ENCODE assay signal across 1 cellular context in the genomic region with DNA sequence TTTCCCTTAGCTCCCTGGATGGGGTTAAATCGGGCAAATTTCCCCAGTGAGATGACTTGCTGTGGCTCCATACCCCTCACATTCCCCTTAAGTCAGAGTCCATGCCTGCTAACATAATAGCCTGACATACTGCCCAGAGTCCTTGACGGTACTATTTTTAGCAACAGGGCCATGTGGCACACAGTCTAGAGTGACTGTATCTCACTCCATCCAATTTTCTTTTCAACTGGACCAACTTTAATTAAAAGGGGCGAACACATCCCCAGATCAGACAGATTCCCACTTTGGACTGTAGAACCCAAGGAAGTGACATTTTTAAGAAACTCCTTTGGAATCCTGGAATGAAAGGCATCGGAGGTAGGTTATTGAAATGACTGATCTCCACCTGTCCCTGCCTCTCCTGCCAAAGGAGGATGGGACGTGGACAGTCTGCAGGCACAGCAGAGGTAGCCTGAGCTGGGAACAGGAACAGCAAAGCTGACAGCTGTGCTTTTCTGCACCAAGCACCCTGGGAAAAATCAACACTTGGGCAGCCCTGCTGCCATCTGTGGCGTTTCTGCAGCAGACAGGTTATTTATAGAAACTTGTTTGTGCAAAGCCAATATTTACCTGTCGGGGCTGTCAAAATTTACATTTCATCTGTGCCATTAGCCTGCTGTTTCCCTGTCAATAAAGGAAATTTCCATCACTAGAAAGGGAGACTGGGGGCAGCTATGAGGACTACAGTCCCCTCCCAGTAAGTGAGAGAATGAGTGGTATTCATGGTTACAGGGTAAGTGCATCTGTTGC.
A peak's percentile ranks its signal among the peaks of the same experiment; 100 is the strongest.
TF ChIP-seq lines count a peak whose summit lies in the region.

No MANE protein-coding gene starts in this region.

TF ChIP-seq in HepG2, 621 proteins besides CTCF, POLR2A, EP300 and RAD21 (continued from another document and continues in another):
- TF ChIP-seq, protein P1, sequence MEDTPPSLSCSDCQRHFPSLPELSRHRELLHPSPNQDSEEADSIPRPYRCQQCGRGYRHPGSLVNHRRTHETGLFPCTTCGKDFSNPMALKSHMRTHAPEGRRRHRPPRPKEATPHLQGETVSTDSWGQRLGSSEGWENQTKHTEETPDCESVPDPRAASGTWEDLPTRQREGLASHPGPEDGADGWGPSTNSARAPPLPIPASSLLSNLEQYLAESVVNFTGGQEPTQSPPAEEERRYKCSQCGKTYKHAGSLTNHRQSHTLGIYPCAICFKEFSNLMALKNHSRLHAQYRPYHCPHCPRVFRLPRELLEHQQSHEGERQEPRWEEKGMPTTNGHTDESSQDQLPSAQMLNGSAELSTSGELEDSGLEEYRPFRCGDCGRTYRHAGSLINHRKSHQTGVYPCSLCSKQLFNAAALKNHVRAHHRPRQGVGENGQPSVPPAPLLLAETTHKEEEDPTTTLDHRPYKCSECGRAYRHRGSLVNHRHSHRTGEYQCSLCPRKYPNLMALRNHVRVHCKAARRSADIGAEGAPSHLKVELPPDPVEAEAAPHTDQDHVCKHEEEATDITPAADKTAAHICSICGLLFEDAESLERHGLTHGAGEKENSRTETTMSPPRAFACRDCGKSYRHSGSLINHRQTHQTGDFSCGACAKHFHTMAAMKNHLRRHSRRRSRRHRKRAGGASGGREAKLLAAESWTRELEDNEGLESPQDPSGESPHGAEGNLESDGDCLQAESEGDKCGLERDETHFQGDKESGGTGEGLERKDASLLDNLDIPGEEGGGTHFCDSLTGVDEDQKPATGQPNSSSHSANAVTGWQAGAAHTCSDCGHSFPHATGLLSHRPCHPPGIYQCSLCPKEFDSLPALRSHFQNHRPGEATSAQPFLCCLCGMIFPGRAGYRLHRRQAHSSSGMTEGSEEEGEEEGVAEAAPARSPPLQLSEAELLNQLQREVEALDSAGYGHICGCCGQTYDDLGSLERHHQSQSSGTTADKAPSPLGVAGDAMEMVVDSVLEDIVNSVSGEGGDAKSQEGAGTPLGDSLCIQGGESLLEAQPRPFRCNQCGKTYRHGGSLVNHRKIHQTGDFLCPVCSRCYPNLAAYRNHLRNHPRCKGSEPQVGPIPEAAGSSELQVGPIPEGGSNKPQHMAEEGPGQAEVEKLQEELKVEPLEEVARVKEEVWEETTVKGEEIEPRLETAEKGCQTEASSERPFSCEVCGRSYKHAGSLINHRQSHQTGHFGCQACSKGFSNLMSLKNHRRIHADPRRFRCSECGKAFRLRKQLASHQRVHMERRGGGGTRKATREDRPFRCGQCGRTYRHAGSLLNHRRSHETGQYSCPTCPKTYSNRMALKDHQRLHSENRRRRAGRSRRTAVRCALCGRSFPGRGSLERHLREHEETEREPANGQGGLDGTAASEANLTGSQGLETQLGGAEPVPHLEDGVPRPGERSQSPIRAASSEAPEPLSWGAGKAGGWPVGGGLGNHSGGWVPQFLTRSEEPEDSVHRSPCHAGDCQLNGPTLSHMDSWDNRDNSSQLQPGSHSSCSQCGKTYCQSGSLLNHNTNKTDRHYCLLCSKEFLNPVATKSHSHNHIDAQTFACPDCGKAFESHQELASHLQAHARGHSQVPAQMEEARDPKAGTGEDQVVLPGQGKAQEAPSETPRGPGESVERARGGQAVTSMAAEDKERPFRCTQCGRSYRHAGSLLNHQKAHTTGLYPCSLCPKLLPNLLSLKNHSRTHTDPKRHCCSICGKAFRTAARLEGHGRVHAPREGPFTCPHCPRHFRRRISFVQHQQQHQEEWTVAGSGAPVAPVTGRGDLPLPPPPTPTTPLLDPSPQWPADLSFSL (CRISPR knock-in tag; IDR thresholded peaks at IDR 0.05) = no peak
- TF ChIP-seq TBX2 (CRISPR knock-in tag; IDR thresholded peaks at IDR 0.05; ENCODE audit: borderline replicate concordance) (peak; percentile 98), BRD4 (CRISPR knock-in tag; IDR thresholded peaks at IDR 0.05) (no peak), ZNF564 (CRISPR knock-in tag; IDR thresholded peaks at IDR 0.05) (peak; percentile 83), ZNF746 (CRISPR knock-in tag; IDR thresholded peaks at IDR 0.05) (peak; percentile 38; the same call in 1 of the 2 replicates), ELF3 (CRISPR knock-in tag; IDR thresholded peaks at IDR 0.05) (peak; percentile 94), CREM (IDR thresholded peaks at IDR 0.05) (peak; percentile 83), CREM (CRISPR knock-in tag; IDR thresholded peaks at IDR 0.05) (no peak), ZNF121 (CRISPR knock-in tag; IDR thresholded peaks at IDR 0.05) (0 out of 2 replicates have a peak, but pooled peaks have one; percentile 22), ZBTB21 (CRISPR knock-in tag; IDR thresholded peaks at IDR 0.05) (no peak), NR2F2 (IDR thresholded peaks at IDR 0.05; ENCODE audit: borderline replicate concordance, low read depth) (peak; percentile 59; the same call in 1 of the 2 replicates), ZNF569 (CRISPR knock-in tag; IDR thresholded peaks at IDR 0.05; ENCODE audit: borderline replicate concordance) (no peak), ZNF761 (CRISPR knock-in tag; conservative IDR thresholded peaks at IDR 0.05) (no peak), ZNF230 (CRISPR knock-in tag; IDR thresholded peaks at IDR 0.05) (no peak), HMG20A (CRISPR knock-in tag; IDR thresholded peaks at IDR 0.05; ENCODE audit: borderline replicate concordance) (peak; percentile 94), SIX4 (CRISPR knock-in tag; IDR thresholded peaks at IDR 0.05) (peak; percentile 64; the same call in 1 of the 2 replicates), POGZ (CRISPR knock-in tag; IDR thresholded peaks at IDR 0.05) (peak; percentile 79), ZNF468 (CRISPR knock-in tag; IDR thresholded peaks at IDR 0.05) (no peak), ZKSCAN8 (CRISPR knock-in tag; IDR thresholded peaks at IDR 0.05; ENCODE audit: borderline replicate concordance) (peak; percentile 74; the same call in 1 of the 2 replicates), KAT8 (CRISPR knock-in tag; IDR thresholded peaks at IDR 0.05) (peak; percentile 75)
- TF ChIP-seq, protein P2, sequence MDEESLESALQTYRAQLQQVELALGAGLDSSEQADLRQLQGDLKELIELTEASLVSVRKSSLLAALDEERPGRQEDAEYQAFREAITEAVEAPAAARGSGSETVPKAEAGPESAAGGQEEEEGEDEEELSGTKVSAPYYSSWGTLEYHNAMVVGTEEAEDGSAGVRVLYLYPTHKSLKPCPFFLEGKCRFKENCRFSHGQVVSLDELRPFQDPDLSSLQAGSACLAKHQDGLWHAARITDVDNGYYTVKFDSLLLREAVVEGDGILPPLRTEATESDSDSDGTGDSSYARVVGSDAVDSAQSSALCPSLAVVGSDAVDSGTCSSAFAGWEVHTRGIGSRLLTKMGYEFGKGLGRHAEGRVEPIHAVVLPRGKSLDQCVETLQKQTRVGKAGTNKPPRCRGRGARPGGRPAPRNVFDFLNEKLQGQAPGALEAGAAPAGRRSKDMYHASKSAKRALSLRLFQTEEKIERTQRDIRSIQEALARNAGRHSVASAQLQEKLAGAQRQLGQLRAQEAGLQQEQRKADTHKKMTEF (CRISPR knock-in tag; IDR thresholded peaks at IDR 0.05) = peak; percentile 96
- TF ChIP-seq, protein P3, sequence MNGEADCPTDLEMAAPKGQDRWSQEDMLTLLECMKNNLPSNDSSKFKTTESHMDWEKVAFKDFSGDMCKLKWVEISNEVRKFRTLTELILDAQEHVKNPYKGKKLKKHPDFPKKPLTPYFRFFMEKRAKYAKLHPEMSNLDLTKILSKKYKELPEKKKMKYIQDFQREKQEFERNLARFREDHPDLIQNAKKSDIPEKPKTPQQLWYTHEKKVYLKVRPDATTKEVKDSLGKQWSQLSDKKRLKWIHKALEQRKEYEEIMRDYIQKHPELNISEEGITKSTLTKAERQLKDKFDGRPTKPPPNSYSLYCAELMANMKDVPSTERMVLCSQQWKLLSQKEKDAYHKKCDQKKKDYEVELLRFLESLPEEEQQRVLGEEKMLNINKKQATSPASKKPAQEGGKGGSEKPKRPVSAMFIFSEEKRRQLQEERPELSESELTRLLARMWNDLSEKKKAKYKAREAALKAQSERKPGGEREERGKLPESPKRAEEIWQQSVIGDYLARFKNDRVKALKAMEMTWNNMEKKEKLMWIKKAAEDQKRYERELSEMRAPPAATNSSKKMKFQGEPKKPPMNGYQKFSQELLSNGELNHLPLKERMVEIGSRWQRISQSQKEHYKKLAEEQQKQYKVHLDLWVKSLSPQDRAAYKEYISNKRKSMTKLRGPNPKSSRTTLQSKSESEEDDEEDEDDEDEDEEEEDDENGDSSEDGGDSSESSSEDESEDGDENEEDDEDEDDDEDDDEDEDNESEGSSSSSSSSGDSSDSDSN (CRISPR knock-in tag; IDR thresholded peaks at IDR 0.05) = no peak
- TF ChIP-seq, protein P4, sequence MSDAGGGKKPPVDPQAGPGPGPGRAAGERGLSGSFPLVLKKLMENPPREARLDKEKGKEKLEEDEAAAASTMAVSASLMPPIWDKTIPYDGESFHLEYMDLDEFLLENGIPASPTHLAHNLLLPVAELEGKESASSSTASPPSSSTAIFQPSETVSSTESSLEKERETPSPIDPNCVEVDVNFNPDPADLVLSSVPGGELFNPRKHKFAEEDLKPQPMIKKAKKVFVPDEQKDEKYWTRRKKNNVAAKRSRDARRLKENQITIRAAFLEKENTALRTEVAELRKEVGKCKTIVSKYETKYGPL (CRISPR knock-in tag; IDR thresholded peaks at IDR 0.05) = no peak
- TF ChIP-seq, protein P5, sequence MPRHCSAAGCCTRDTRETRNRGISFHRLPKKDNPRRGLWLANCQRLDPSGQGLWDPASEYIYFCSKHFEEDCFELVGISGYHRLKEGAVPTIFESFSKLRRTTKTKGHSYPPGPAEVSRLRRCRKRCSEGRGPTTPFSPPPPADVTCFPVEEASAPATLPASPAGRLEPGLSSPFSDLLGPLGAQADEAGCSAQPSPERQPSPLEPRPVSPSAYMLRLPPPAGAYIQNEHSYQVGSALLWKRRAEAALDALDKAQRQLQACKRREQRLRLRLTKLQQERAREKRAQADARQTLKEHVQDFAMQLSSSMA (CRISPR knock-in tag; IDR thresholded peaks at IDR 0.05) = no peak
- TF ChIP-seq, protein P6, sequence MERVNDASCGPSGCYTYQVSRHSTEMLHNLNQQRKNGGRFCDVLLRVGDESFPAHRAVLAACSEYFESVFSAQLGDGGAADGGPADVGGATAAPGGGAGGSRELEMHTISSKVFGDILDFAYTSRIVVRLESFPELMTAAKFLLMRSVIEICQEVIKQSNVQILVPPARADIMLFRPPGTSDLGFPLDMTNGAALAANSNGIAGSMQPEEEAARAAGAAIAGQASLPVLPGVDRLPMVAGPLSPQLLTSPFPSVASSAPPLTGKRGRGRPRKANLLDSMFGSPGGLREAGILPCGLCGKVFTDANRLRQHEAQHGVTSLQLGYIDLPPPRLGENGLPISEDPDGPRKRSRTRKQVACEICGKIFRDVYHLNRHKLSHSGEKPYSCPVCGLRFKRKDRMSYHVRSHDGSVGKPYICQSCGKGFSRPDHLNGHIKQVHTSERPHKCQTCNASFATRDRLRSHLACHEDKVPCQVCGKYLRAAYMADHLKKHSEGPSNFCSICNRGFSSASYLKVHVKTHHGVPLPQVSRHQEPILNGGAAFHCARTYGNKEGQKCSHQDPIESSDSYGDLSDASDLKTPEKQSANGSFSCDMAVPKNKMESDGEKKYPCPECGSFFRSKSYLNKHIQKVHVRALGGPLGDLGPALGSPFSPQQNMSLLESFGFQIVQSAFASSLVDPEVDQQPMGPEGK (CRISPR knock-in tag; IDR thresholded peaks at IDR 0.05) = peak; percentile 93
- TF ChIP-seq, protein P7, sequence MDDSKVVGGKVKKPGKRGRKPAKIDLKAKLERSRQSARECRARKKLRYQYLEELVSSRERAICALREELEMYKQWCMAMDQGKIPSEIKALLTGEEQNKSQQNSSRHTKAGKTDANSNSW (CRISPR knock-in tag; IDR thresholded peaks at IDR 0.05; ENCODE audit: borderline replicate concordance) = no peak
- TF ChIP-seq, protein P8, sequence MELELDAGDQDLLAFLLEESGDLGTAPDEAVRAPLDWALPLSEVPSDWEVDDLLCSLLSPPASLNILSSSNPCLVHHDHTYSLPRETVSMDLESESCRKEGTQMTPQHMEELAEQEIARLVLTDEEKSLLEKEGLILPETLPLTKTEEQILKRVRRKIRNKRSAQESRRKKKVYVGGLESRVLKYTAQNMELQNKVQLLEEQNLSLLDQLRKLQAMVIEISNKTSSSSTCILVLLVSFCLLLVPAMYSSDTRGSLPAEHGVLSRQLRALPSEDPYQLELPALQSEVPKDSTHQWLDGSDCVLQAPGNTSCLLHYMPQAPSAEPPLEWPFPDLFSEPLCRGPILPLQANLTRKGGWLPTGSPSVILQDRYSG (CRISPR knock-in tag; IDR thresholded peaks at IDR 0.05) = no peak
- TF ChIP-seq, protein P9, sequence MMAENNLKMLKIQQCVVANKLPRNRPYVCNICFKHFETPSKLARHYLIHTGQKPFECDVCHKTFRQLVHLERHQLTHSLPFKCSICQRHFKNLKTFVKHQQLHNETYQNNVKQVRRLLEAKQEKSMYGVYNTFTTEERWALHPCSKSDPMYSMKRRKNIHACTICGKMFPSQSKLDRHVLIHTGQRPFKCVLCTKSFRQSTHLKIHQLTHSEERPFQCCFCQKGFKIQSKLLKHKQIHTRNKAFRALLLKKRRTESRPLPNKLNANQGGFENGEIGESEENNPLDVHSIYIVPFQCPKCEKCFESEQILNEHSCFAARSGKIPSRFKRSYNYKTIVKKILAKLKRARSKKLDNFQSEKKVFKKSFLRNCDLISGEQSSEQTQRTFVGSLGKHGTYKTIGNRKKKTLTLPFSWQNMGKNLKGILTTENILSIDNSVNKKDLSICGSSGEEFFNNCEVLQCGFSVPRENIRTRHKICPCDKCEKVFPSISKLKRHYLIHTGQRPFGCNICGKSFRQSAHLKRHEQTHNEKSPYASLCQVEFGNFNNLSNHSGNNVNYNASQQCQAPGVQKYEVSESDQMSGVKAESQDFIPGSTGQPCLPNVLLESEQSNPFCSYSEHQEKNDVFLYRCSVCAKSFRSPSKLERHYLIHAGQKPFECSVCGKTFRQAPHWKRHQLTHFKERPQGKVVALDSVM (CRISPR knock-in tag; IDR thresholded peaks at IDR 0.05) = 0 out of 2 replicates have a peak, but pooled peaks have one; percentile 31
- TF ChIP-seq, protein P10, sequence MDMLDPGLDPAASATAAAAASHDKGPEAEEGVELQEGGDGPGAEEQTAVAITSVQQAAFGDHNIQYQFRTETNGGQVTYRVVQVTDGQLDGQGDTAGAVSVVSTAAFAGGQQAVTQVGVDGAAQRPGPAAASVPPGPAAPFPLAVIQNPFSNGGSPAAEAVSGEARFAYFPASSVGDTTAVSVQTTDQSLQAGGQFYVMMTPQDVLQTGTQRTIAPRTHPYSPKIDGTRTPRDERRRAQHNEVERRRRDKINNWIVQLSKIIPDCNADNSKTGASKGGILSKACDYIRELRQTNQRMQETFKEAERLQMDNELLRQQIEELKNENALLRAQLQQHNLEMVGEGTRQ (IDR thresholded peaks at IDR 0.05; ENCODE audit: low read depth, low read length) = no peak
- TF ChIP-seq, protein P10 (CRISPR knock-in tag; IDR thresholded peaks at IDR 0.05; ENCODE audit: borderline replicate concordance) = 0 out of 2 replicates have a peak, but pooled peaks have one; percentile 28
- TF ChIP-seq, protein P11, sequence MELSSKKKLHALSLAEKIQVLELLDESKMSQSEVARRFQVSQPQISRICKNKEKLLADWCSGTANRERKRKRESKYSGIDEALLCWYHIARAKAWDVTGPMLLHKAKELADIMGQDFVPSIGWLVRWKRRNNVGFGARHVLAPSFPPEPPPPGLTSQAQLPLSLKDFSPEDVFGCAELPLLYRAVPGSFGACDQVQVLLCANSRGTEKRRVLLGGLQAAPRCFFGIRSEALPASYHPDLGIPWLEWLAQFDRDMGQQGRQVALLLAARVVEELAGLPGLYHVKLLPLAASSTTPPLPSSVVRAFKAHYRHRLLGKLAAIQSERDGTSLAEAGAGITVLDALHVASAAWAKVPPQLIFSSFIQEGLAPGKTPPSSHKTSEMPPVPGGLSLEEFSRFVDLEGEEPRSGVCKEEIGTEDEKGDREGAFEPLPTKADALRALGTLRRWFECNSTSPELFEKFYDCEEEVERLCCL (CRISPR knock-in tag; IDR thresholded peaks at IDR 0.05; ENCODE audit: borderline replicate concordance) = no peak
